ENCODE assay signal across 22 cellular contexts in the genomic region with DNA sequence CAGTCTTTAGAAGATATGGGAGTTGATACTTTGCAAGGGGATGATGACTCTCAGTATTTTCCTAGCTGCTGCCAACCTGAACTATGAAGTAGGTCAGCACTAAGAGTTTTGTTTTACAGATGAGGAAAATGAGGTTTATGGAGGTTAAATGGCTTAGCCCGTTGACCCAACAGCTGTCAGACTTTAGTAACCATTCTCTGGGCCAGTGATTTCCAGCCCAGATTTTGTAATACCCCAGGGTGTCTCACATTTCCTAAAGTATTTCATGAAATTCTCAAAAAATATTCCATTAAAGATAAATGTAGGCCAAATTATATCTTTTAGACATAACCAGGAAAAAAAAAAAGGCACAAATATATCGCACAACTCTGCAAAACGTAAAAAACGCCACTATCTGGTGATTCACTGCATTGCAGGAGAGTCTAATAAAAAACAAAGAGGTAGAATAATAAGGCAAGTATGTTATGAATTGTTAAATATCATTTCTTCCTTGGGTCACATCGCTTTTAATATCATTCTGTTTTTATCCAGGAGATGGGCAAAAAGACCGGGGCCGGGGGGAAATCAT.
DNase-seq lines count a peak whose midpoint lies in the region; ATAC-seq and TF ChIP-seq lines count a peak whose summit lies in the region.
"Had no signal": no experiment of that assay in that cellular context is flagged by ENCODE, and none has a peak within 500 bp of the region (broad histone marks: within the 10 kb centered on the region; RNA-seq: fewer than 3 reads in every experiment).

No MANE protein-coding gene starts in this region.

- H3K36me3 Mint-ChIP-seq in type B pancreatic cell = no peaks in the 10 kb centered on the region
- H3K36me3 Mint-ChIP-seq: IgD-negative memory B cell had no signal

- H3K4me1 Mint-ChIP-seq in type B pancreatic cell (ENCODE audit: unreplicated experiment) = peaks cover 37% of the 10 kb centered on the region
- H3K4me1 Mint-ChIP-seq: IgD-negative memory B cell had no signal

- no peak overlapping the region for H3K27ac Mint-ChIP-seq in type B pancreatic cell
- H3K27ac Mint-ChIP-seq: dendritic cell treated with granulocyte-macrophage colony-stimulating factor and Interleukin-4, amounts not matched to agents 40 ng/mL and 50 ng/mL, for 4 days; IgD-negative memory B cell had no signal

- no peak overlapping the region for H3K4me3 Mint-ChIP-seq in type B pancreatic cell
- H3K4me3 Mint-ChIP-seq: dendritic cell treated with granulocyte-macrophage colony-stimulating factor and Interleukin-4, amounts not matched to agents 40 ng/mL and 50 ng/mL, for 4 days; IgD-negative memory B cell had no signal

- H3K9me3 Mint-ChIP-seq in type B pancreatic cell = peaks cover 4% of the 10 kb centered on the region
- H3K9me3 Mint-ChIP-seq: dendritic cell treated with granulocyte-macrophage colony-stimulating factor and Interleukin-4, amounts not matched to agents 40 ng/mL and 50 ng/mL, for 4 days had no signal

- DNase-seq in NCI-H748 (lab: John Stamatoyannopoulos, UW; ENCODE audit: unreplicated experiment) (peak; percentile 5), NCI-H748 treated with DMSO at 0.1 percent for 48 hours (lab: John Stamatoyannopoulos, UW) (no peak), brain pericyte (ENCODE audit: low read depth, low spot score) (peak; percentile 12), left ventricle myocardium superior (no peak), type B pancreatic cell (ENCODE audit: extremely low spot score, unreplicated experiment) (no peak), NCI-H524 (lab: John Stamatoyannopoulos, UW) (no peak)
- DNase-seq: 8988T; activated CD4-positive, alpha-beta T cell treated with anti-CD3 and anti-CD28 coated beads for 48 hours; activated CD8-positive, alpha-beta memory T cell treated with anti-CD3 and anti-CD28 coated beads, Interleukin-2, amount 50 U/mL, for 48 hours; activated naive CD4-positive, alpha-beta T cell; C1 segment of cervical spinal cord; DMS153; esophagus squamous epithelium; left colon; NCI-H2171; NK-92 treated with Interleukin-12 subunit alpha and Interleukin-12 subunit beta, amount 100 ng/mL, for 24 hours; stimulated activated naive CD4-positive, alpha-beta T cell; upper lobe of left lung had no signal

- intact Hi-C loops in left ventricle myocardium superior (cut with micrococcal nuclease) = no loop called here

- no peaks in the 10 kb centered on the region for H3K27me3 Mint-ChIP-seq in type B pancreatic cell
- H3K27me3 Mint-ChIP-seq: dendritic cell treated with granulocyte-macrophage colony-stimulating factor and Interleukin-4, amounts not matched to agents 40 ng/mL and 50 ng/mL, for 4 days; IgD-negative memory B cell had no signal

- ATAC-seq in left ventricle myocardium superior (peak; percentile 95), HG03432 (IDR thresholded peaks at IDR 0.05; ENCODE audit: unreplicated experiment) (no peak), HG02885 (IDR thresholded peaks at IDR 0.05; ENCODE audit: poor library complexity, unreplicated experiment) (no peak)
- ATAC-seq: left colon had no signal

- TF ChIP-seq CTCF in type B pancreatic cell (conservative IDR thresholded peaks at IDR 0.05) = peak; percentile 53

Comparison
In these comparisons a context has a peak if more than half of its experiments do, and no peak if none do; other contexts are left out.
1. DNase-seq: peak in NCI-H748 (single experiment) and brain pericyte (single experiment); none in NCI-H748 treated with DMSO at 0.1 percent for 48 hours (single experiment), left ventricle myocardium superior (single experiment), type B pancreatic cell (single experiment) and NCI-H524 (0 of 2).